Comparison of ENCODE assay signal across 36 cellular contexts in the genomic region with DNA sequence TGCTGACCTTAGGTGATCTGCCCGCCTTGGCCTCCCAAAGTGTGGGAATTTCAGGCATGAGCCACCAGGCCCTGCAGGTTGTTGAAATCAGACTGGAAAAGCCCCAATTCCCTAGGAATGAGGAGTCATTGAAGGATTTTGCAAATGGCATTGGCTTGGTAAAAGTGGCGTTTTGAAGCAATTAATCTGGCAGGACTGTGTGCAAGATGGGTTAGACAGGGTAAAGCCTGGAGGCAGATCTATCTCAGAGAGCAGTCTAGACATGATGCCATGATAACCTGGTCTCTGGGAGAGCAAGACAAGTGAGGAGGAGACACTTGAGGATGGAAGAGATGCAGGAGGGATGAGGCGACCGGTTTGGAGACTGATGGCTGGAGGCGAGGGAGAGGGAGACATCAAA.
"Had no signal": no experiment of that assay in that cellular context is flagged by ENCODE, and none has a peak within 500 bp of the region (broad histone marks: within the 10 kb centered on the region; RNA-seq: fewer than 3 reads in every experiment).

No MANE protein-coding gene starts in this region.

- H3K27me3 ChIP-seq: adrenal gland, body of pancreas, esophagus muscularis mucosa, gastroesophageal sphincter had no signal

- FAIRE-seq: colon had no signal

- ATAC-seq: activated CD4-positive, alpha-beta T cell treated with anti-CD3 and anti-CD28 coated beads for 36 hours; activated CD8-positive, alpha-beta memory T cell treated with anti-CD3 and anti-CD28 coated beads, Interleukin-2, amount 10 ng/mL, durations not matched to agents 7 days and 5 days; activated CD8-positive, alpha-beta T cell treated with anti-CD3 and anti-CD28 coated beads, Interleukin-2, amount 10 ng/mL, durations not matched to agents 7 days and 5 days; activated naive CD8-positive, alpha-beta T cell treated with anti-CD3 and anti-CD28 coated beads, Interleukin-2, amount 50 U/mL, for 24 hours; body of pancreas; effector memory CD8-positive, alpha-beta T cell; gastroesophageal sphincter; T-helper 17 cell had no signal

- H3K4me3 ChIP-seq: adrenal gland, body of pancreas, esophagus muscularis mucosa, gastroesophageal sphincter had no signal

- H3K9me3 ChIP-seq: adrenal gland, body of pancreas, esophagus muscularis mucosa, gastroesophageal sphincter had no signal

- DNase-seq: activated CD4-positive, alpha-beta memory T cell treated with anti-CD3 and anti-CD28 coated beads for 36 hours; activated CD4-positive, alpha-beta T cell treated with anti-CD3 and anti-CD28 coated beads for 36 hours; activated CD4-positive, alpha-beta T cell treated with anti-CD3 and anti-CD28 coated beads, Interleukin-2, amount 10 ng/mL, durations not matched to agents 24 days and 14 days; activated CD4-positive, CD25-positive, alpha-beta regulatory T cell; activated CD4-positive, CD25-positive, alpha-beta regulatory T cell treated with anti-CD3 and anti-CD28 coated beads, Interleukin-2, amount 50 U/mL, for 72 hours; activated CD8-positive, alpha-beta memory T cell treated with anti-CD3 and anti-CD28 coated beads, Interleukin-2, amount 10 ng/mL, durations not matched to agents 7 days and 5 days; activated CD8-positive, alpha-beta memory T cell treated with anti-CD3 and anti-CD28 coated beads, Interleukin-2, amount 50 U/mL, for 4 hours; activated CD8-positive, alpha-beta T cell treated with anti-CD3 and anti-CD28 coated beads, Interleukin-2, amount 10 ng/mL, durations not matched to agents 7 days and 5 days; activated effector memory CD4-positive, alpha-beta T cell treated with anti-CD3 and anti-CD28 coated beads, Interleukin-2, amount 50 U/mL, for 16 hours; activated naive CD4-positive, alpha-beta T cell treated with anti-CD3 and anti-CD28 coated beads for 36 hours; activated naive CD8-positive, alpha-beta T cell treated with anti-CD3 and anti-CD28 coated beads for 36 hours; activated naive CD8-positive, alpha-beta T cell treated with anti-CD3 and anti-CD28 coated beads, Interleukin-2, amount 50 U/mL, for 24 hours; activated T-cell treated with anti-CD3 and anti-CD28 coated beads, Interleukin-2, amount 50 U/mL, for 1 hour; activated T-cell treated with anti-CD3 and anti-CD28 coated beads, Interleukin-2, amount 50 U/mL, for 48 hours; adrenal gland; amygdala; aorta; body of pancreas; caudate nucleus; cortex of kidney; dermis blood vessel endothelial cell; effector CD4-positive, alpha-beta T cell; effector memory CD8-positive, alpha-beta T cell; erythroblast; foreskin melanocyte; T-helper 1 cell; T-helper 17 cell; T1000; WERI-Rb-1 had no signal

- H3K4me3 Mint-ChIP-seq: activated CD4-positive, alpha-beta memory T cell treated with anti-CD3 and anti-CD28 coated beads for 36 hours; activated CD4-positive, alpha-beta T cell treated with anti-CD3 and anti-CD28 coated beads for 36 hours; activated CD4-positive, alpha-beta T cell treated with anti-CD3 and anti-CD28 coated beads, Interleukin-2, amount 10 ng/mL, durations not matched to agents 24 days and 14 days; activated CD8-positive, alpha-beta memory T cell treated with anti-CD3 and anti-CD28 coated beads, Interleukin-2, amount 10 ng/mL, durations not matched to agents 7 days and 5 days; activated CD8-positive, alpha-beta T cell treated with anti-CD3 and anti-CD28 coated beads, Interleukin-2, amount 10 ng/mL, durations not matched to agents 7 days and 5 days; activated naive CD4-positive, alpha-beta T cell treated with anti-CD3 and anti-CD28 coated beads for 36 hours; activated naive CD4-positive, alpha-beta T cell treated with anti-CD3 and anti-CD28 coated beads, Interleukin-2, amount 50 U/mL, for 24 hours; activated naive CD8-positive, alpha-beta T cell treated with anti-CD3 and anti-CD28 coated beads for 36 hours; activated naive CD8-positive, alpha-beta T cell treated with anti-CD3 and anti-CD28 coated beads, Interleukin-2, amount 50 U/mL, for 24 hours; activated T-helper 1 cell treated with anti-CD3 and anti-CD28 coated beads, Interleukin-12 subunit alpha, Interleukin-12 subunit beta, Interleukin-2, Interleukin-4 antibody, amounts not matched to agents 30 ng/mL and 10 ng/mL and 1 ng/mL, durations not matched to agents 14 hours and 24 hours and 36 hours; effector memory CD8-positive, alpha-beta T cell; T-helper 17 cell; T-helper 2 cell treated with Interferon-gamma antibody and Interleukin-4, amounts not matched to agents 5 μg/mL and 100 μg/mL, for 36 hours had no signal

- H3K27ac Mint-ChIP-seq: activated CD4-positive, alpha-beta memory T cell treated with anti-CD3 and anti-CD28 coated beads for 36 hours; activated CD4-positive, alpha-beta T cell treated with anti-CD3 and anti-CD28 coated beads for 36 hours; activated CD4-positive, alpha-beta T cell treated with anti-CD3 and anti-CD28 coated beads, Interleukin-2, amount 10 ng/mL, durations not matched to agents 24 days and 14 days; activated CD8-positive, alpha-beta memory T cell treated with anti-CD3 and anti-CD28 coated beads, Interleukin-2, amount 10 ng/mL, durations not matched to agents 7 days and 5 days; activated CD8-positive, alpha-beta T cell treated with anti-CD3 and anti-CD28 coated beads, Interleukin-2, amount 10 ng/mL, durations not matched to agents 7 days and 5 days; activated naive CD4-positive, alpha-beta T cell treated with anti-CD3 and anti-CD28 coated beads for 36 hours; activated naive CD4-positive, alpha-beta T cell treated with anti-CD3 and anti-CD28 coated beads, Interleukin-2, amount 50 U/mL, for 24 hours; activated naive CD8-positive, alpha-beta T cell treated with anti-CD3 and anti-CD28 coated beads for 36 hours; activated naive CD8-positive, alpha-beta T cell treated with anti-CD3 and anti-CD28 coated beads, Interleukin-2, amount 50 U/mL, for 24 hours; activated T-helper 1 cell treated with anti-CD3 and anti-CD28 coated beads, Interleukin-12 subunit alpha, Interleukin-12 subunit beta, Interleukin-2, Interleukin-4 antibody, amounts not matched to agents 30 ng/mL and 10 ng/mL and 1 ng/mL, durations not matched to agents 14 hours and 24 hours and 36 hours; activated T-helper 2 cell treated with anti-CD3 and anti-CD28 coated beads, Interferon-gamma antibody, Interleukin-2, Interleukin-4, amounts not matched to agents 10 μg/mL and 5 μg/mL and 100 μg/mL, durations not matched to agents 14 hours and 24 hours and 36 hours; effector memory CD8-positive, alpha-beta T cell; T-helper 17 cell; T-helper 2 cell treated with Interferon-gamma antibody and Interleukin-4, amounts not matched to agents 5 μg/mL and 100 μg/mL, for 36 hours had no signal

- H3K4me1 Mint-ChIP-seq: activated CD4-positive, alpha-beta T cell treated with anti-CD3 and anti-CD28 coated beads for 36 hours; activated CD4-positive, alpha-beta T cell treated with anti-CD3 and anti-CD28 coated beads, Interleukin-2, amount 10 ng/mL, durations not matched to agents 24 days and 14 days; activated CD8-positive, alpha-beta memory T cell treated with anti-CD3 and anti-CD28 coated beads, Interleukin-2, amount 10 ng/mL, durations not matched to agents 7 days and 5 days; activated naive CD4-positive, alpha-beta T cell treated with anti-CD3 and anti-CD28 coated beads, Interleukin-2, amount 50 U/mL, for 24 hours; activated naive CD8-positive, alpha-beta T cell treated with anti-CD3 and anti-CD28 coated beads for 36 hours; activated naive CD8-positive, alpha-beta T cell treated with anti-CD3 and anti-CD28 coated beads, Interleukin-2, amount 50 U/mL, for 24 hours had no signal

- H3K27me3 Mint-ChIP-seq: activated CD4-positive, alpha-beta memory T cell treated with anti-CD3 and anti-CD28 coated beads for 36 hours; activated CD4-positive, alpha-beta T cell treated with anti-CD3 and anti-CD28 coated beads for 36 hours; activated CD4-positive, alpha-beta T cell treated with anti-CD3 and anti-CD28 coated beads, Interleukin-2, amount 10 ng/mL, durations not matched to agents 24 days and 14 days; activated CD8-positive, alpha-beta memory T cell treated with anti-CD3 and anti-CD28 coated beads, Interleukin-2, amount 10 ng/mL, durations not matched to agents 7 days and 5 days; activated naive CD4-positive, alpha-beta T cell treated with anti-CD3 and anti-CD28 coated beads, Interleukin-2, amount 50 U/mL, for 24 hours; activated naive CD8-positive, alpha-beta T cell treated with anti-CD3 and anti-CD28 coated beads for 36 hours; activated naive CD8-positive, alpha-beta T cell treated with anti-CD3 and anti-CD28 coated beads, Interleukin-2, amount 50 U/mL, for 24 hours; effector memory CD8-positive, alpha-beta T cell; T-helper 17 cell had no signal

- H3K36me3 Mint-ChIP-seq: activated CD4-positive, alpha-beta memory T cell treated with anti-CD3 and anti-CD28 coated beads for 36 hours; activated CD8-positive, alpha-beta memory T cell treated with anti-CD3 and anti-CD28 coated beads, Interleukin-2, amount 10 ng/mL, durations not matched to agents 7 days and 5 days; activated naive CD4-positive, alpha-beta T cell treated with anti-CD3 and anti-CD28 coated beads, Interleukin-2, amount 50 U/mL, for 24 hours; activated naive CD8-positive, alpha-beta T cell treated with anti-CD3 and anti-CD28 coated beads for 36 hours had no signal

- H3K9me3 Mint-ChIP-seq: activated CD4-positive, alpha-beta memory T cell treated with anti-CD3 and anti-CD28 coated beads for 36 hours; activated CD4-positive, alpha-beta T cell treated with anti-CD3 and anti-CD28 coated beads, Interleukin-2, amount 10 ng/mL, durations not matched to agents 24 days and 14 days; activated naive CD4-positive, alpha-beta T cell treated with anti-CD3 and anti-CD28 coated beads for 36 hours; activated naive CD4-positive, alpha-beta T cell treated with anti-CD3 and anti-CD28 coated beads, Interleukin-2, amount 50 U/mL, for 24 hours; activated naive CD8-positive, alpha-beta T cell treated with anti-CD3 and anti-CD28 coated beads for 36 hours; activated naive CD8-positive, alpha-beta T cell treated with anti-CD3 and anti-CD28 coated beads, Interleukin-2, amount 50 U/mL, for 24 hours; activated T-helper 1 cell treated with anti-CD3 and anti-CD28 coated beads, Interleukin-12 subunit alpha, Interleukin-12 subunit beta, Interleukin-2, Interleukin-4 antibody, amounts not matched to agents 30 ng/mL and 10 ng/mL and 1 ng/mL, durations not matched to agents 14 hours and 24 hours and 36 hours; activated T-helper 2 cell treated with anti-CD3 and anti-CD28 coated beads, Interferon-gamma antibody, Interleukin-2, Interleukin-4, amounts not matched to agents 10 μg/mL and 5 μg/mL and 100 μg/mL, durations not matched to agents 14 hours and 24 hours and 36 hours; effector memory CD8-positive, alpha-beta T cell; T-helper 2 cell treated with Interferon-gamma antibody and Interleukin-4, amounts not matched to agents 5 μg/mL and 100 μg/mL, for 36 hours had no signal

- H3K36me3 ChIP-seq: adrenal gland, esophagus muscularis mucosa, gastroesophageal sphincter, WERI-Rb-1 had no signal

- H3K4me1 ChIP-seq: adrenal gland, body of pancreas, esophagus muscularis mucosa, gastroesophageal sphincter had no signal

- H3K27ac ChIP-seq: adrenal gland, body of pancreas, esophagus muscularis mucosa, gastroesophageal sphincter, WERI-Rb-1 had no signal
